Comparison of ENCODE assay signal across 19 cellular contexts in genomic region chr7:119664601-119665000, GRCh38.
DNase-seq lines count a peak whose midpoint lies in the region; ATAC-seq and TF ChIP-seq lines count a peak whose summit lies in the region.
"Had no signal": no experiment of that assay in that cellular context is flagged by ENCODE, and none has a peak within 500 bp of the region (broad histone marks: within the 10 kb centered on the region; RNA-seq: fewer than 3 reads in every experiment).

No MANE protein-coding gene starts in this region.

- H3K36me3 ChIP-seq in mesenchymal stem cell (ENCODE audit: control insufficient read depth in 1 of 2, insufficient read depth in 2 of 2, low read depth in 1 of 2, low read length in 2 of 2) (no peaks in the 10 kb centered on the region), heart left ventricle (no peaks in the 10 kb centered on the region)
- H3K36me3 ChIP-seq: BE2C, prostate gland, uterus had no signal

- WGBS in mesenchymal stem cell: no CpG with 5 or more reads among the region's 1 CpG
- WGBS in heart left ventricle, 4 donors: 32 to 48% (median 40%) methylated on average over 1 of the region's 1 CpG

- no peaks in the 10 kb centered on the region for H3K79me1 ChIP-seq in mesenchymal stem cell (replicated peaks; ENCODE audit: low read length, poor library complexity, severe bottlenecking)

- no peak overlapping the region for H2AK5ac ChIP-seq in mesenchymal stem cell (ENCODE audit: low read length, severe bottlenecking)

- H2BK120ac ChIP-seq in mesenchymal stem cell (ENCODE audit: low read depth, low read length): no peak overlapping the region

- intact Hi-C loops in Right ventricle myocardium superior (cut with DNase I) (no loop called here), heart left ventricle (cut with DNase I) (no loop called here)

- TF ChIP-seq CTCF in AG04450 (IDR thresholded peaks at IDR 0.05; ENCODE audit: low read depth, low read length) (no peak), heart left ventricle (IDR thresholded peaks at IDR 0.05) (no peak)

- TF ChIP-seq POLR2A in heart left ventricle (IDR thresholded peaks at IDR 0.05) (no peak), GM18505 (IDR thresholded peaks at IDR 0.05; ENCODE audit: borderline replicate concordance, extremely low read depth, insufficient read depth, insufficient read length) (no peak)

- no peak overlapping the region for H2BK15ac ChIP-seq in mesenchymal stem cell (ENCODE audit: low read depth, poor library complexity, severe bottlenecking)

- H3K4me1 ChIP-seq in mesenchymal stem cell (ENCODE audit: control insufficient read depth, insufficient read depth, low read depth, low read length) (peaks cover 5% of the 10 kb centered on the region), heart left ventricle (peaks cover 0 to 2% (median 0%) of the 10 kb centered on the region in 12 donors)
- H3K4me1 ChIP-seq: BE2C, prostate gland, uterus had no signal

- H4K8ac ChIP-seq in mesenchymal stem cell (ENCODE audit: low read length): no peak overlapping the region

- H2BK5ac ChIP-seq in mesenchymal stem cell (ENCODE audit: low read depth, low read length, poor library complexity, severe bottlenecking): no peak overlapping the region

- no peak overlapping the region for H3K4ac ChIP-seq in mesenchymal stem cell (ENCODE audit: low read depth in 1 of 2, low read length in 2 of 2)

- ATAC-seq in Right ventricle myocardium superior (ENCODE audit: poor library complexity) (no peak), heart left ventricle (no peak), GM18505 (IDR thresholded peaks at IDR 0.05; ENCODE audit: unreplicated experiment) (no peak)
- ATAC-seq: activated T-cell treated with anti-CD3 and anti-CD28 coated beads, Interleukin-2, amount 50 U/mL, for 4 hours had no signal

- CTCF ChIA-PET in AG04450 (lab: Charles Lee): no interaction called here

- H3K23ac ChIP-seq in mesenchymal stem cell (ENCODE audit: low read length in 2 of 2): no peak overlapping the region

- POLR2A ChIA-PET in AG04450 (lab: Yijun Ruan, JAX): no interaction called here

- H3K27me3 ChIP-seq in AG04450 (ENCODE audit: control insufficient read depth, insufficient read depth, low read length): no peaks in the 10 kb centered on the region
- H3K27me3 ChIP-seq in mesenchymal stem cell (ENCODE audit: control insufficient read depth in 1 of 2, insufficient read depth in 1 of 2, low read length in 2 of 2): no peaks in the 10 kb centered on the region
- H3K27me3 ChIP-seq in heart left ventricle: no peaks in the 10 kb centered on the region
- H3K27me3 ChIP-seq: BE2C, uterus had no signal

- H3K9ac ChIP-seq in mesenchymal stem cell (ENCODE audit: low read length): peak overlapping the region; percentile 60

- no peak overlapping the region for H2AFZ ChIP-seq in mesenchymal stem cell (ENCODE audit: low read depth, low read length)

- H3K27ac ChIP-seq in AG04450 (ENCODE audit: low read depth, low read length): no peak overlapping the region
- peak overlapping the region; percentile 59 for H3K27ac ChIP-seq in mesenchymal stem cell (ENCODE audit: low read length, poor library complexity, severe bottlenecking)
- H3K27ac ChIP-seq in heart left ventricle: no peak overlapping the region
- H3K27ac ChIP-seq: prostate gland, uterus had no signal

- DNase-seq in AG04450 (ENCODE audit: low read depth, low spot score): peak; percentile 20
- peak; percentile 71 for DNase-seq in NCI-H226
- peak; percentile 46 for DNase-seq in dedifferentiated amniotic fluid mesenchymal stem cell (ENCODE audit: extremely low spot score)
- peak; percentile 68 for DNase-seq in mesenchymal stem cell
- DNase-seq in Right ventricle myocardium superior: no peak
- no peak for DNase-seq in heart left ventricle
- no peak for DNase-seq in UCSD-AML1 (lab: John Stamatoyannopoulos, UW; ENCODE audit: unreplicated experiment)
- DNase-seq: activated CD4-positive, CD25-positive, alpha-beta regulatory T cell treated with anti-CD3 and anti-CD28 coated beads, Interleukin-2, amount 50 U/mL, for 72 hours; activated T-cell treated with anti-CD3 and anti-CD28 coated beads, Interleukin-2, amount 50 U/mL, for 4 hours; amygdala; BE2C; endodermal cell; GOT3; NCI-H2171 treated with DMSO at 0.1 percent for 48 hours; stimulated activated CD4-positive, alpha-beta T cell treated with anti-CD3 and anti-CD28 coated beads, Interleukin-4, amount 100 ng/mL, for 24 hours; stimulated activated naive CD4-positive, alpha-beta T cell; uterus had no signal

- no peaks in the 10 kb centered on the region for H3K9me3 ChIP-seq in AG04450 (ENCODE audit: control insufficient read depth, insufficient read depth, low read length)
- no peaks in the 10 kb centered on the region for H3K9me3 ChIP-seq in mesenchymal stem cell (ENCODE audit: control insufficient read depth, low read length)
- H3K9me3 ChIP-seq in heart left ventricle: no peaks in the 10 kb centered on the region
- H3K9me3 ChIP-seq: BE2C, prostate gland, uterus had no signal

- no peak overlapping the region for H2BK12ac ChIP-seq in mesenchymal stem cell (ENCODE audit: low read length in 2 of 2)

- H3K4me2 ChIP-seq in mesenchymal stem cell (ENCODE audit: low read length, poor library complexity, severe bottlenecking): no peak overlapping the region

- no peak overlapping the region for H3K14ac ChIP-seq in mesenchymal stem cell (ENCODE audit: low read length in 2 of 2)

- no peak overlapping the region for H3K4me3 ChIP-seq in AG04450 (ENCODE audit: low read depth, low read length)
- no peak overlapping the region for H3K4me3 ChIP-seq in mesenchymal stem cell (ENCODE audit: insufficient read depth in 1 of 2, low read depth in 1 of 2, low read length in 2 of 2)
- H3K4me3 ChIP-seq in heart left ventricle: no peak overlapping the region
- H3K4me3 ChIP-seq: prostate gland, uterus had no signal

- H3K18ac ChIP-seq in mesenchymal stem cell (ENCODE audit: low read depth in 1 of 2, low read length in 2 of 2): no peak overlapping the region

- no peak overlapping the region for H4K91ac ChIP-seq in mesenchymal stem cell (ENCODE audit: low read length)

Comparison
In these comparisons a context has a peak if more than half of its experiments do, and no peak if none do; other contexts are left out.
1. DNase-seq: peak in AG04450 (single experiment), NCI-H226 (single experiment), dedifferentiated amniotic fluid mesenchymal stem cell (single experiment) and mesenchymal stem cell (single experiment); none in Right ventricle myocardium superior (single experiment), heart left ventricle (0 of 5) and UCSD-AML1 (single experiment).